20 cellular contexts compared by ENCODE assay signal in genomic region chr7:7793249-7793648, GRCh38.
DNase-seq lines count a peak whose midpoint lies in the region; ATAC-seq and TF ChIP-seq lines count a peak whose summit lies in the region.
"Had no signal": no experiment of that assay in that cellular context is flagged by ENCODE, and none has a peak within 500 bp of the region (broad histone marks: within the 10 kb centered on the region; RNA-seq: fewer than 3 reads in every experiment).

No MANE protein-coding gene starts in this region.

- H4K8ac ChIP-seq in H9 (replicated peaks; ENCODE audit: insufficient read length, low read depth, low read length), result no peak overlapping the region

- H2AFZ ChIP-seq in H9 (ENCODE audit: low read length), result no peak overlapping the region

- peaks cover 9 to 19% (median 14%) of the 10 kb centered on the region in 3 experiments; a peak in 6 of 7 replicates for H3K36me3 Mint-ChIP-seq in H9 (ENCODE audit: insufficient read depth in 1 of 3, low read depth in 3 of 3)

- H3K9me3 ChIP-seq in H9 (ENCODE audit: control insufficient read depth, low read depth, low read length), result no peaks in the 10 kb centered on the region
- H3K9me3 ChIP-seq in iPS DF 6.9 (ENCODE audit: control insufficient read depth, insufficient read depth, low read length), result no peaks in the 10 kb centered on the region

- H2BK120ac ChIP-seq in H9 (ENCODE audit: low read depth, low read length, poor library complexity, severe bottlenecking), result no peak overlapping the region

- H3K79me1 ChIP-seq in H9 (ENCODE audit: insufficient read depth, low read depth, low read length, poor library complexity, severe bottlenecking), result no peaks in the 10 kb centered on the region

- H3K4me1 ChIP-seq in H9 (ENCODE audit: insufficient read depth, low read length) (peaks cover 9% of the 10 kb centered on the region; the same call in 1 of the 2 replicates), iPS DF 6.9 (ENCODE audit: control insufficient read depth, insufficient read depth, low read length) (peaks cover 6% of the 10 kb centered on the region; the same call in 1 of the 2 replicates)

- H2BK5ac ChIP-seq in H9 (ENCODE audit: insufficient read length, low read length), result no peak overlapping the region

- H3K4me1 Mint-ChIP-seq in H9, result peaks cover 41 to 48% of the 10 kb centered on the region in 2 experiments
- H3K4me1 Mint-ChIP-seq in stimulated activated naive CD8-positive, alpha-beta T cell treated with anti-CD3 and anti-CD28 coated beads, Interleukin-15, amount 100 ng/mL, for 72 hours, result no peaks in the 10 kb centered on the region

- TF ChIP-seq CTCF in H9 (conservative IDR thresholded peaks at IDR 0.05) (no peak), foreskin fibroblast (IDR thresholded peaks at IDR 0.05; ENCODE audit: low read depth, low read length) (no peak)

- no peak overlapping the region for H4K91ac ChIP-seq in H9 (ENCODE audit: insufficient read length, low read depth, low read length)

- H3K27me3 Mint-ChIP-seq in H9 (ENCODE audit: low read depth), result no peaks in the 10 kb centered on the region
- no peaks in the 10 kb centered on the region for H3K27me3 Mint-ChIP-seq in stimulated activated naive CD8-positive, alpha-beta T cell treated with anti-CD3 and anti-CD28 coated beads, Interleukin-15, amount 100 ng/mL, for 72 hours
- H3K27me3 Mint-ChIP-seq: CD4-positive, alpha-beta memory T cell had no signal

- no peak overlapping the region for H3K18ac ChIP-seq in H9 (ENCODE audit: insufficient read length, low read depth, low read length)

- H4K5ac ChIP-seq in H9 (ENCODE audit: insufficient read length, low read depth, low read length), result no peak overlapping the region

- H4K20me1 ChIP-seq in H9 (ENCODE audit: control insufficient read depth, insufficient read depth, insufficient read length), result no peaks in the 10 kb centered on the region
- H4K20me1 ChIP-seq: BLaER1 had no signal

- no peak overlapping the region for H3K4me2 ChIP-seq in H9 (ENCODE audit: insufficient read depth, insufficient read length, low read length)
- H3K4me2 ChIP-seq: A549, BLaER1 had no signal

- H3K23ac ChIP-seq in H9 (ENCODE audit: insufficient read length, low read depth, low read length), result no peak overlapping the region

- H3K79me2 ChIP-seq in H9 (ENCODE audit: insufficient read depth, low read length), result no peaks in the 10 kb centered on the region

- H3K27ac ChIP-seq in H9 (ENCODE audit: insufficient read length, low read depth, low read length) (peak overlapping the region; percentile 47), iPS DF 6.9 (ENCODE audit: low read length) (no peak overlapping the region)
- H3K27ac ChIP-seq: A549, BLaER1 had no signal

- no peak overlapping the region for H2AK5ac ChIP-seq in H9 (ENCODE audit: insufficient read length, low read length)

- no peak overlapping the region for H3K9ac ChIP-seq in H9 (ENCODE audit: extremely low read depth, insufficient read length, low read length)
- H3K9ac ChIP-seq: BLaER1 had no signal

- no CpG with 5 or more reads among the region's 2 CpGs for WGBS in H9 (ENCODE audit: extremely low coverage, insufficient read length, low lambda C conversion rate)
- no CpG with 5 or more reads among the region's 2 CpGs for WGBS in iPS DF 6.9 (ENCODE audit: insufficient coverage, insufficient read length)

- H3K27me3 ChIP-seq in H9 (ENCODE audit: insufficient read depth, low read length), result no peaks in the 10 kb centered on the region
- no peaks in the 10 kb centered on the region for H3K27me3 ChIP-seq in iPS DF 6.9 (ENCODE audit: control insufficient read depth, insufficient read depth, low read length)
- H3K27me3 ChIP-seq: BLaER1 had no signal

- H3K9me3 Mint-ChIP-seq in H9, result peaks cover 7 to 9% of the 10 kb centered on the region in 2 experiments
- peaks cover 0 to 13% of the 10 kb centered on the region in 2 donors for H3K9me3 Mint-ChIP-seq in stimulated activated naive CD8-positive, alpha-beta T cell treated with anti-CD3 and anti-CD28 coated beads, Interleukin-15, amount 100 ng/mL, for 72 hours

- peak overlapping the region; percentile 11 to 87 (median 76); a peak in 6 of 7 replicates for H3K27ac Mint-ChIP-seq in H9
- no peak overlapping the region for H3K27ac Mint-ChIP-seq in stimulated activated naive CD8-positive, alpha-beta T cell treated with anti-CD3 and anti-CD28 coated beads, Interleukin-15, amount 100 ng/mL, for 72 hours

- no peak overlapping the region for H3T11ph ChIP-seq in H9 (ENCODE audit: low read length)

- no peaks in the 10 kb centered on the region for H3K23me2 ChIP-seq in H9 (ENCODE audit: insufficient read length, low read depth, low read length, poor library complexity, severe bottlenecking)

- no peak overlapping the region for H2BK20ac ChIP-seq in H9 (ENCODE audit: low read depth, low read length, poor library complexity, severe bottlenecking)

- no peak overlapping the region for H3K4ac ChIP-seq in H9 (ENCODE audit: low read depth, low read length)

- no peak overlapping the region for H3K56ac ChIP-seq in H9 (ENCODE audit: insufficient read length, low read depth, low read length)

- H2BK15ac ChIP-seq in H9 (ENCODE audit: low read depth, low read length), result no peak overlapping the region

- ATAC-seq in stimulated activated naive CD8-positive, alpha-beta T cell treated with anti-CD3 and anti-CD28 coated beads, Interleukin-15, amount 100 ng/mL, for 72 hours, result no peak
- ATAC-seq in GM19328 (IDR thresholded peaks at IDR 0.05; ENCODE audit: unreplicated experiment), result no peak
- ATAC-seq: A549, K562, PC-3 had no signal

- no peak overlapping the region for H3K14ac ChIP-seq in H9 (ENCODE audit: insufficient read depth, low read length)

- DNase-seq in H9, result no peak
- DNase-seq in astrocyte of the hippocampus (ENCODE audit: low read depth, low spot score), result peak; percentile 57
- peak; percentile 39 for DNase-seq in iPS DF 6.9 (ENCODE audit: low read depth, low spot score)
- peak; percentile 47 for DNase-seq in renal cortical epithelial cell (ENCODE audit: low read depth)
- DNase-seq in stimulated activated naive CD8-positive, alpha-beta T cell treated with anti-CD3 and anti-CD28 coated beads, Interleukin-15, amount 100 ng/mL, for 72 hours, result no peak
- DNase-seq in foreskin fibroblast, result no peak
- no peak for DNase-seq in activated CD4-positive, CD25-positive, alpha-beta regulatory T cell treated with anti-CD3 and anti-CD28 coated beads, Interleukin-2, amount 50 U/mL, for 72 hours
- DNase-seq: CD4-positive, alpha-beta memory T cell; DMS153; HCEC 1CT; NCI-H1105; NCI-H2081 treated with DMSO at 0.1 percent for 48 hours; NCI-H748 treated with DMSO at 0.1 percent for 48 hours; PC-3; RPMI8226; SIG-M5 had no signal

- H3K4me3 Mint-ChIP-seq in H9, result no peak overlapping the region
- H3K4me3 Mint-ChIP-seq in stimulated activated naive CD8-positive, alpha-beta T cell treated with anti-CD3 and anti-CD28 coated beads, Interleukin-15, amount 100 ng/mL, for 72 hours, result no peak overlapping the region
- H3K4me3 Mint-ChIP-seq: CD4-positive, alpha-beta memory T cell had no signal

- no peak overlapping the region for H2BK12ac ChIP-seq in H9 (ENCODE audit: insufficient read length, low read depth, low read length)

- H3K4me3 ChIP-seq in iPS DF 6.9 (ENCODE audit: low read length) (no peak overlapping the region), foreskin fibroblast (ENCODE audit: low read depth in 1 of 2, low read length in 2 of 2) (no peak overlapping the region)
- H3K4me3 ChIP-seq: A549, BLaER1, K562 had no signal

- H3K36me3 ChIP-seq in iPS DF 6.9 (ENCODE audit: control insufficient read depth, insufficient read depth, low read length), result no peaks in the 10 kb centered on the region

Comparison
In these comparisons a context has a peak if more than half of its experiments do, and no peak if none do; other contexts are left out.
1. DNase-seq: peak in astrocyte of the hippocampus (single experiment), iPS DF 6.9 (single experiment) and renal cortical epithelial cell (single experiment); none in H9 (single experiment), stimulated activated naive CD8-positive, alpha-beta T cell treated with anti-CD3 and anti-CD28 coated beads, Interleukin-15, amount 100 ng/mL, for 72 hours (0 of 2), foreskin fibroblast (0 of 2) and activated CD4-positive, CD25-positive, alpha-beta regulatory T cell treated with anti-CD3 and anti-CD28 coated beads, Interleukin-2, amount 50 U/mL, for 72 hours (single experiment).
2. H3K27ac Mint-ChIP-seq: peak in H9 (3 of 3); none in stimulated activated naive CD8-positive, alpha-beta T cell treated with anti-CD3 and anti-CD28 coated beads, Interleukin-15, amount 100 ng/mL, for 72 hours (0 of 2).